In the genomic region with DNA sequence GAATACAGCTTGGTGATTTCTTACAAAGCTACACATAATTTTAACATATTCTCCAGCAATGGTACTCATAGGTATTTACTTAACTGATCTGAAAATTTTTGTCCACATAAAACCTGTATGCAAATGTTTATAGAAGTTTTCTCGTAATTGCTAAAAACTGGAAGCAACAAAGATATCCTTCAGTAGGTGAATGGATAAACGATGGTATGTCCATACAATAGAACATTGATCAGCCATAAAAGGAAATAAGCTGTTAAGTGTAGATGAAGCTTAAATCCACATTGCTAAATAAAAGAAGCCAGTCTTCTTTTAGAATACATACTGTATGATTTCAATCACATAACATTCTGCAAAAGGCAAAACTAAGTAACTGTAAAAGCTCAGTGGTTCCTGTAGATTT, we compare ENCODE assay signal across 10 cellular contexts.
"Had no signal": no experiment of that assay in that cellular context is flagged by ENCODE, and none has a peak within 500 bp of the region (broad histone marks: within the 10 kb centered on the region; RNA-seq: fewer than 3 reads in every experiment).

No MANE protein-coding gene starts in this region.

- H3K4me1 ChIP-seq: HAP-1 had no signal

- H3K9me3 ChIP-seq: HAP-1 had no signal

- H3K36me3 ChIP-seq: HAP-1 had no signal

- H3K27ac ChIP-seq: GM23248 had no signal

- H3K9ac ChIP-seq: GM23248 had no signal

- H3K4me3 ChIP-seq: GM23248, GM23338, HAP-1 had no signal

- FAIRE-seq: H1 had no signal

- H3K4me2 ChIP-seq: GM23338 had no signal

- ATAC-seq: GM23338, HCT116 had no signal

- DNase-seq: GM23248, GOT3, H7, H9, HCEC 1CT, HFFc6 had no signal

- H2AFZ ChIP-seq: GM23248, GM23338 had no signal
